Comparison of ENCODE assay signal across 13 cellular contexts in the genomic region with DNA sequence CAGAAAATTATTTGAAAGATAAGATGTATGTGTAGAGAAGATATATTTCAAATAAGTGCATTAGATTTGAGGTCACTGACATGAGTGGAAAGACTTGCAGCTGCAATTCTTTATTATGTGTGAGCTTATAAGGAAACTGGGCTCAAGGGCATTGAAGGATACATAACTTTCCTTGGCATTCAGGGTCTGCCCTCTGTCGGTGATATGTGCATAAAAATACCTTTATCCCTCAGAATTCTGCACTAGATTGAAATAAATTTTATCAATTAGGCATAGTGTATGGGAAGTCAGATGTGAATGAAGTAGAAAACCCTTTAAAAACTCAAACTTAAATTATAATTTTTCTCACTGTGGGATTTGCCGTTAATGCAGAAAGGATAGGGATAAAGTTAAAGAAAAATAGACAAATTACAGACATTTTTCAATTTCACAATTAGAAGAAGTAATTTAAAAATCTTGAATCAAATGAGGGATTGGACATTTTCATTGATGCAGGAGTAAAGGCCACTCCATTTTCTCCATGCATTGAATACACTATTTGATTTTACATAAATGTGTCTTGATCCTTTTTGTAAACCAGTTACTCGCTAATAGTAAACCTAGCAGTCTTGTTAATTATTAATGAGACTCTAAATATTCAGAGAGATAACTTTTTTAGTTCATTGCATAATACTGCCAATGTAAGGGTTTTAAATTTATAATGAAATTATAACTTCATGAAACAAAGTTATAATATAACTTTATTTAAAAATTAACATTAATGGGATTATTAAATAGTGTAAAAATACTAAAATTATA. TPM values are rescaled to one million over a fixed set of nuclear protein-coding genes. Genes with fewer than 3 reads are reported as not detected.
A peak's percentile ranks its signal among the peaks of the same experiment; 100 is the strongest.
DNase-seq lines count a peak whose midpoint lies in the region; ATAC-seq, FAIRE-seq and TF ChIP-seq lines count a peak whose summit lies in the region.
"Had no signal": no experiment of that assay in that cellular context is flagged by ENCODE, and none has a peak within 500 bp of the region (broad histone marks: within the 10 kb centered on the region; RNA-seq: fewer than 3 reads in every experiment).

No MANE protein-coding gene starts in this region.

- FAIRE-seq in HepG2 (lab: Jason Lieb, UNC) = no peak
- FAIRE-seq: RCC 7860 had no signal

- H3K27me3 Mint-ChIP-seq in immature natural killer cell (ENCODE audit: low read depth in 3 of 3) = peaks cover 3 to 9% (median 3%) of the 10 kb centered on the region in 3 donors

- ATAC-seq in HepG2 (no peak), GM19467 (IDR thresholded peaks at IDR 0.05; ENCODE audit: unreplicated experiment) (no peak)

- under 1% methylated on average over 3 of the region's 3 CpGs for WGBS in HepG2 (ENCODE audit: low lambda C conversion rate)

- no peak overlapping the region for H3K4me3 Mint-ChIP-seq in immature natural killer cell

- H3K4me1 ChIP-seq in HepG2 (ENCODE audit: insufficient read depth, low read length) = no peaks in the 10 kb centered on the region

- TF ChIP-seq POLR2A in HepG2 (IDR thresholded peaks at IDR 0.05; ENCODE audit: insufficient read depth in 1 of 2, low read depth in 2 of 2, low read length in 2 of 2) = no peak

- H3K27ac ChIP-seq in HepG2 (ENCODE audit: extremely low read length, insufficient read depth, low read length) = no peak overlapping the region

- no peak overlapping the region for H3K27ac Mint-ChIP-seq in immature natural killer cell

- TF ChIP-seq CTCF in astrocyte of the cerebellum (IDR thresholded peaks at IDR 0.05; ENCODE audit: low read depth, low read length, missing control alignments) (peak; percentile 33), HepG2 (CRISPR knock-in tag; IDR thresholded peaks at IDR 0.05) (peak; percentile 48)

- no peaks in the 10 kb centered on the region for H3K36me3 Mint-ChIP-seq in immature natural killer cell

- CTCF ChIA-PET in HepG2 (lab: Yijun Ruan, JAX; ENCODE audit: low intra/inter-chr PET ratio, low total read pairs) = interaction anchor here (1.3 kb wide), 1 partner anchor 100 kb away, joined by 4 read pairs; no protein-coding TSS in a partner anchor

- no peak for TF ChIP-seq EP300 in HepG2 (IDR thresholded peaks at IDR 0.05; ENCODE audit: low read depth in 2 of 2, low read length in 2 of 2)
- no peak for TF ChIP-seq EP300 in HepG2 (CRISPR knock-in tag; IDR thresholded peaks at IDR 0.05; ENCODE audit: borderline replicate concordance)

- peak; percentile 50 for DNase-seq in COLO829 (ENCODE audit: low spot score)
- DNase-seq in LHCN-M2 (ENCODE audit: low read depth) = peak; percentile 24
- peak; percentile 6 for DNase-seq in astrocyte of the cerebellum (ENCODE audit: low read depth)
- peak; percentile 12 for DNase-seq in HepG2 (ENCODE audit: low spot score)
- no peak for DNase-seq in immature natural killer cell
- no peak for DNase-seq in DMS153 (lab: John Stamatoyannopoulos, UW)
- DNase-seq in hypothalamus (lab: John Stamatoyannopoulos, UW) = no peak
- DNase-seq: central memory CD4-positive, alpha-beta T cell; GF-D8; NCI-H1048 had no signal

- no peaks in the 10 kb centered on the region for H4K20me1 ChIP-seq in HepG2 (ENCODE audit: insufficient read depth, low read length)

- intact Hi-C loops in HepG2 (cut with micrococcal nuclease; ENCODE audit: unreplicated experiment) = loop anchor here (1.0 kb wide), 1 partner anchor 101 kb away; no protein-coding TSS in a partner anchor

- H3K36me3 ChIP-seq in HepG2 (replicated peaks in 1 of 2; ENCODE audit: control insufficient read depth in 1 of 2, insufficient read depth in 2 of 2, low read length in 2 of 2) = no peaks in the 10 kb centered on the region

- POLR2A ChIA-PET in HepG2 (lab: Yijun Ruan, JAX) = no interaction called here

- H2AFZ ChIP-seq in HepG2 (ENCODE audit: low read length) = no peak overlapping the region

- H3K4me3 ChIP-seq in astrocyte of the cerebellum (ENCODE audit: low read depth, low read length) = no peak overlapping the region
- no peak overlapping the region for H3K4me3 ChIP-seq in HepG2 (replicated peaks in 1 of 3; ENCODE audit: insufficient read depth in 1 of 3, low read depth in 2 of 3, low read length in 3 of 3)

- H3K9ac ChIP-seq in HepG2 (ENCODE audit: insufficient read depth, low read depth, low read length) = no peak overlapping the region

- H3K4me1 Mint-ChIP-seq in immature natural killer cell = no peaks in the 10 kb centered on the region

- H3K27me3 ChIP-seq in HepG2 (ENCODE audit: control insufficient read depth in 1 of 2, insufficient read depth in 2 of 2, low read length in 2 of 2) = no peaks in the 10 kb centered on the region

- no peak overlapping the region for H3K4me2 ChIP-seq in HepG2 (ENCODE audit: low read depth, low read length)

- peaks cover 0 to 2% (median 0%) of the 10 kb centered on the region in 6 donors for H3K9me3 Mint-ChIP-seq in immature natural killer cell

- H3K9me3 ChIP-seq in HepG2 (ENCODE audit: low read length) = no peaks in the 10 kb centered on the region

- BruUV-seq in HepG2 (replicated peaks; lab: Mats Ljungman, UMichigan) = no TSS peak

- in situ Hi-C loops in astrocyte of the cerebellum (cut with HindIII; ENCODE audit: low sequenced_read_pairs) (no loop called here), HepG2 (cut with HindIII; ENCODE audit: extremely low pct_ligation_motif_present, low pct_unique_long_range_greater_than_20kb) (no loop called here)

- TF ChIP-seq RAD21 in HepG2 (CRISPR knock-in tag; IDR thresholded peaks at IDR 0.05) = no peak

- H3K79me2 ChIP-seq in HepG2 (ENCODE audit: insufficient read depth, low read length) = no peaks in the 10 kb centered on the region

TF ChIP-seq in HepG2, 621 proteins besides CTCF, POLR2A, EP300 and RAD21:
- peak; percentile 59 for TF ChIP-seq STAG1 (CRISPR knock-in tag; IDR thresholded peaks at IDR 0.05)
- TF ChIP-seq SMC3 (IDR thresholded peaks at IDR 0.05; ENCODE audit: low read length) = peak; percentile 37; the same call in 1 of the 2 replicates
- TF ChIP-seq KDM6A (CRISPR knock-in tag; IDR thresholded peaks at IDR 0.05; ENCODE audit: low read depth) = no peak
- TF ChIP-seq RXRB (CRISPR knock-in tag; IDR thresholded peaks at IDR 0.05; ENCODE audit: borderline replicate concordance) = peak; percentile 46; the same call in 1 of the 2 replicates
- peak; percentile 71 for TF ChIP-seq PPARG (CRISPR knock-in tag; conservative IDR thresholded peaks at IDR 0.05)

RNA-seq across cellular contexts. Expression of a gene that starts 21.0 kb away (rescaled TPM):
- 0.34 TPM in 1 of 2 replicates, not detected in the other for total RNA-seq in LHCN-M2 (2014; rRNA removed)
- polyA plus RNA-seq in LHCN-M2 (2012) = not detected
- 6.0 and 10.2 TPM in 2 replicates for total RNA-seq in HepG2 (2016; rRNA removed; fragmentation: Illumina TruSeq; extraction: Trizol)
- 3.0 and 4.4 TPM in 2 replicates for total RNA-seq in HepG2 (2016; cell fraction: cytosol; rRNA removed; fragmentation: Illumina TruSeq; extraction: Trizol; ENCODE audit: low read depth)
- total RNA-seq in HepG2 (2016; cell fraction: insoluble cytoplasmic fraction; rRNA removed; fragmentation: Illumina TruSeq; extraction: Trizol) = 7.5 and 9.8 TPM in 2 replicates
- 5.9 and 6.0 TPM in 2 replicates for total RNA-seq in HepG2 (2016; cell fraction: membrane; rRNA removed; fragmentation: Illumina TruSeq; extraction: Trizol)
- total RNA-seq in HepG2 (2016; cell fraction: nucleus; rRNA removed; fragmentation: Illumina TruSeq; extraction: Trizol) = 5.5 and 6.7 TPM in 2 replicates
- 0.86 and 1.4 TPM in 2 replicates for polyA plus RNA-seq in HepG2 (2011; rRNA removed)
- 0.40 and 0.90 TPM in 2 replicates for polyA plus RNA-seq in HepG2 (2011; cell fraction: cytosol; rRNA removed)
- polyA plus RNA-seq in HepG2 (2011; cell fraction: nucleus; rRNA removed) = 0.51 and 1.2 TPM in 2 replicates
- polyA plus RNA-seq in HepG2 (2012) = 0.34 and 0.75 TPM in 2 replicates
- polyA plus RNA-seq in HepG2 (2016; cell fraction: cytosol; fragmentation: Illumina TruSeq; extraction: Trizol; ENCODE audit: low read depth) = 1.9 and 2.0 TPM in 2 replicates
- 8.9 and 10.3 TPM in 2 replicates for polyA plus RNA-seq in HepG2 (2016; cell fraction: insoluble cytoplasmic fraction; fragmentation: Illumina TruSeq; extraction: Trizol; ENCODE audit: low read depth)
- 3.3 and 4.1 TPM in 2 replicates for polyA plus RNA-seq in HepG2 (2016; cell fraction: membrane; fragmentation: Illumina TruSeq; extraction: Trizol; ENCODE audit: low read depth)
- polyA plus RNA-seq in HepG2 (2016; cell fraction: nucleus; fragmentation: Illumina TruSeq; extraction: Trizol; ENCODE audit: insufficient read depth, low read depth) = 5.1 and 6.3 TPM in 2 replicates
- 1.4 and 2.0 TPM in 2 replicates for polyA minus RNA-seq in HepG2 (2011; rRNA and poly(A)+ RNA removed; ENCODE audit: low replicate concordance)
- 1.5 TPM in 1 of 2 replicates, not detected in the other for polyA minus RNA-seq in HepG2 (2011; cell fraction: cytosol; rRNA and poly(A)+ RNA removed)
- 2.2 and 3.7 TPM in 2 replicates for polyA minus RNA-seq in HepG2 (2011; cell fraction: nucleus; rRNA and poly(A)+ RNA removed)
- polyA plus RNA-seq in immature natural killer cell = not detected
- total RNA-seq: activated CD8-positive, alpha-beta memory T cell treated with anti-CD3 and anti-CD28 coated beads for 36 hours had no signal

Comparison
In these comparisons a context has a peak if more than half of its experiments do, and no peak if none do; other contexts are left out.
1. DNase-seq: peak in COLO829 (single experiment), LHCN-M2 (single experiment), astrocyte of the cerebellum (single experiment) and HepG2 (single experiment); none in immature natural killer cell (0 of 3), DMS153 (single experiment) and hypothalamus (0 of 51).